5 cellular contexts compared by ENCODE assay signal in the genomic region with DNA sequence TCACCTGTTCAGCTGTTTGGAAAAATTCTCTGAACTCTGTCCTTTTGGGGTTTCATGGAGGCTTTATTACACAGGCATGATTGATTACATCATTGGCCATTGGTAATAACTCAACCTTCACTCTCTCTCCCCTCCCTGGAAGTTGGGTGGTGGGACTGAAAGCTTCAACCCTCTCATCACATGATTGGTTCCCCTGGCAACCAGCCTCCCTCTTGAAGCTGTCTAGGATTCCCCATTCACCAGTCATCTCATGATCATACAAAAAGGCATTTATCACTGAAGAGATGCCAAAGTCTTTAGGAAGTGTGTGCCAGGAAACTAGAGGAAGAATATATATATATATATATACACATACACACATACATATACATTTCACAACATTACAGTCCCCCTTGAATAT.
"Had no signal": no experiment of that assay in that cellular context is flagged by ENCODE, and none has a peak within 500 bp of the region (broad histone marks: within the 10 kb centered on the region; RNA-seq: fewer than 3 reads in every experiment).

No MANE protein-coding gene starts in this region.

- DNase-seq: GM23248, GOT3, H7, HFFc6, IMR-90 had no signal
